29 cellular contexts compared by ENCODE assay signal in genomic region chr1:237772014-237772413, GRCh38.
"Had no signal": no experiment of that assay in that cellular context is flagged by ENCODE, and none has a peak within 500 bp of the region (broad histone marks: within the 10 kb centered on the region; RNA-seq: fewer than 3 reads in every experiment).

No MANE protein-coding gene starts in this region.

- ATAC-seq: activated CD4-positive, alpha-beta T cell treated with anti-CD3 and anti-CD28 coated beads for 36 hours; activated CD8-positive, alpha-beta memory T cell treated with anti-CD3 and anti-CD28 coated beads, Interleukin-2, amount 10 ng/mL, durations not matched to agents 7 days and 5 days; activated CD8-positive, alpha-beta T cell treated with anti-CD3 and anti-CD28 coated beads, Interleukin-2, amount 10 ng/mL, durations not matched to agents 7 days and 5 days; activated naive CD8-positive, alpha-beta T cell treated with anti-CD3 and anti-CD28 coated beads, Interleukin-2, amount 50 U/mL, for 24 hours; body of pancreas; esophagus mucosa; T-cell had no signal

- H3K9me3 ChIP-seq: adrenal gland, body of pancreas, colonic mucosa had no signal

- H3K4me3 ChIP-seq: adrenal gland, body of pancreas, cardiac muscle cell, colonic mucosa had no signal

- H3K27me3 ChIP-seq: adrenal gland, body of pancreas, cardiac muscle cell, colonic mucosa had no signal

- H3K4me1 ChIP-seq: adrenal gland, colonic mucosa had no signal

- H3K36me3 ChIP-seq: adrenal gland, colonic mucosa, WERI-Rb-1 had no signal

- DNase-seq: activated CD4-positive, alpha-beta memory T cell treated with anti-CD3 and anti-CD28 coated beads for 36 hours; activated CD4-positive, alpha-beta T cell treated with anti-CD3 and anti-CD28 coated beads for 36 hours; activated CD4-positive, alpha-beta T cell treated with anti-CD3 and anti-CD28 coated beads, Interleukin-2, amount 10 ng/mL, durations not matched to agents 24 days and 14 days; activated CD4-positive, CD25-positive, alpha-beta regulatory T cell; activated CD4-positive, CD25-positive, alpha-beta regulatory T cell treated with anti-CD3 and anti-CD28 coated beads, Interleukin-2, amount 50 U/mL, for 72 hours; activated CD8-positive, alpha-beta memory T cell treated with anti-CD3 and anti-CD28 coated beads, Interleukin-2, amount 10 ng/mL, durations not matched to agents 7 days and 5 days; activated CD8-positive, alpha-beta memory T cell treated with anti-CD3 and anti-CD28 coated beads, Interleukin-2, amount 50 U/mL, for 4 hours; activated CD8-positive, alpha-beta T cell treated with anti-CD3 and anti-CD28 coated beads, Interleukin-2, amount 10 ng/mL, durations not matched to agents 7 days and 5 days; activated effector memory CD4-positive, alpha-beta T cell treated with anti-CD3 and anti-CD28 coated beads, Interleukin-2, amount 50 U/mL, for 16 hours; activated naive CD4-positive, alpha-beta T cell treated with anti-CD3 and anti-CD28 coated beads for 36 hours; activated naive CD8-positive, alpha-beta T cell treated with anti-CD3 and anti-CD28 coated beads for 36 hours; activated naive CD8-positive, alpha-beta T cell treated with anti-CD3 and anti-CD28 coated beads, Interleukin-2, amount 50 U/mL, for 24 hours; activated T-cell treated with anti-CD3 and anti-CD28 coated beads, Interleukin-2, amount 50 U/mL, for 1 hour; activated T-cell treated with anti-CD3 and anti-CD28 coated beads, Interleukin-2, amount 50 U/mL, for 48 hours; adrenal gland; amygdala; aorta; body of pancreas; central memory CD4-positive, alpha-beta T cell; cerebellar nuclear complex; colonic mucosa; effector CD8-positive, alpha-beta T cell; foreskin fibroblast; SW 1271; T-cell; T1000; WERI-Rb-1 had no signal

- H3K27ac ChIP-seq: adrenal gland, body of pancreas, cardiac muscle cell, colonic mucosa, WERI-Rb-1 had no signal
